30 cellular contexts compared by ENCODE assay signal in the genomic region with DNA sequence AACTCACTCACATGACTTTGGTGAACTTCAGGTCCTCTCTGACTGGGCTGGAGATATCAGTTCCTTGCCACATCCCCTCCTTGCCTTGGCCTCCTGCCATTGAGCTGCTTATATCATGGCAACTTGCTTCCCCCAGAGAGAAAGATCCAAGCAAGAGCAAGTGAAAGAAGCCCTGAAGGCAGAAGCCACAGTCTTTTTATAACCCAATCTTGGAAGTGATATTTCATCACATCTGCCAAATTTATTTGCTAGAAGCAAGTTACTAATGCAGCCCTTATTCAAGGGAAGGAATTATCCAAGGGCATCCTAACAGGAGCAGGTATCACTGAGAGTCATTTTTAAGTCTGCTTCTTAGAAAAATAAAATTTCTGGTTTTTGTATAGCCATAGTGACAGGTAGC.
"Had no signal": no experiment of that assay in that cellular context is flagged by ENCODE, and none has a peak within 500 bp of the region (broad histone marks: within the 10 kb centered on the region; RNA-seq: fewer than 3 reads in every experiment).

No MANE protein-coding gene starts in this region.

- H3K4me1 Mint-ChIP-seq: stimulated activated memory B cell treated with anti-CD40 and anti-IgM and Interleukin-4, amounts not matched to agents 10 μg/mL and 1 μg/mL and 100 μg/mL, for 72 hours; stimulated activated naive CD8-positive, alpha-beta T cell treated with anti-CD3 and anti-CD28 coated beads, Interleukin-15, amount 100 ng/mL, for 72 hours had no signal

- H3K4me1 ChIP-seq: neural progenitor cell, parathyroid adenoma, right lobe of liver, sigmoid colon, testis, transverse colon, upper lobe of right lung, uterus had no signal

- ATAC-seq: natural killer cell; psoas muscle; right cardiac atrium; right lobe of liver; stimulated activated memory B cell treated with anti-CD40 and anti-IgM and Interleukin-4, amounts not matched to agents 10 μg/mL and 1 μg/mL and 100 μg/mL, for 72 hours; stimulated activated naive CD8-positive, alpha-beta T cell treated with anti-CD3 and anti-CD28 coated beads, Interleukin-15, amount 100 ng/mL, for 72 hours; stimulated activated naive CD8-positive, alpha-beta T cell treated with anti-CD3 and anti-CD28 coated beads, Interleukin-15, Interleukin-2, amounts not matched to agents 100 U/mL and 50 U/mL, for 24 hours; upper lobe of right lung had no signal

- H3K36me3 ChIP-seq: neural progenitor cell, ovary, right lobe of liver, sigmoid colon, suprapubic skin, tibial artery, transverse colon, upper lobe of right lung, uterus had no signal

- H3K36me3 Mint-ChIP-seq: neural progenitor cell, type B pancreatic cell had no signal

- H3K27ac Mint-ChIP-seq: natural killer cell; nephron; neural progenitor cell; progenitor cell of endocrine pancreas; stimulated activated memory B cell treated with anti-CD40 and anti-IgM and Interleukin-4, amounts not matched to agents 10 μg/mL and 1 μg/mL and 100 μg/mL, for 72 hours; stimulated activated naive CD8-positive, alpha-beta T cell treated with anti-CD3 and anti-CD28 coated beads, Interleukin-15, amount 100 ng/mL, for 72 hours; type B pancreatic cell had no signal

- H3K27me3 Mint-ChIP-seq: progenitor cell of endocrine pancreas; stimulated activated memory B cell treated with anti-CD40 and anti-IgM and Interleukin-4, amounts not matched to agents 10 μg/mL and 1 μg/mL and 100 μg/mL, for 72 hours; stimulated activated naive CD8-positive, alpha-beta T cell treated with anti-CD3 and anti-CD28 coated beads, Interleukin-15, amount 100 ng/mL, for 72 hours; type B pancreatic cell had no signal

- H3K4me3 ChIP-seq: neural progenitor cell, ovary, psoas muscle, right lobe of liver, sigmoid colon, suprapubic skin, testis, tibial artery, transverse colon, upper lobe of right lung, uterus had no signal

- H3K9ac ChIP-seq: neural progenitor cell, parathyroid adenoma had no signal

- H3K9me3 ChIP-seq: ovary, psoas muscle, right lobe of liver, suprapubic skin, testis, upper lobe of right lung, uterus had no signal

- DNase-seq: natural killer cell; occipital lobe; ovary; posterior cingulate gyrus; psoas muscle; right cardiac atrium; right lobe of liver; sigmoid colon; small intestine; stimulated activated CD4-positive, alpha-beta T cell treated with anti-CD3 and anti-CD28 coated beads, Interleukin-12 subunit alpha, Interleukin-12 subunit beta, amount 100 ng/mL, for 4 hours; stimulated activated CD4-positive, alpha-beta T cell treated with anti-CD3 and anti-CD28 coated beads, Interleukin-1b, Interleukin-23, amount 100 ng/mL, for 48 hours; stimulated activated CD4-positive, alpha-beta T cell treated with anti-CD3 and anti-CD28 coated beads, Interleukin-4, amount 100 ng/mL, for 1 hour; stimulated activated CD4-positive, alpha-beta T cell treated with anti-CD3 and anti-CD28 coated beads, Interleukin-4, amount 100 ng/mL, for 4 hours; stimulated activated CD8-positive, alpha-beta memory T cell treated with anti-CD3 and anti-CD28 coated beads, Interleukin-4, amount 100 ng/mL, for 48 hours; stimulated activated naive CD4-positive, alpha-beta T cell; stimulated activated naive CD8-positive, alpha-beta T cell treated with anti-CD3 and anti-CD28 coated beads, Interleukin-15, amount 100 ng/mL, for 72 hours; stimulated activated naive CD8-positive, alpha-beta T cell treated with anti-CD3 and anti-CD28 coated beads, Interleukin-15, Interleukin-2, amounts not matched to agents 100 U/mL and 50 U/mL, for 24 hours; substantia nigra; testis; tibial artery; transverse colon; upper lobe of right lung; uterus had no signal

- H3K4me3 Mint-ChIP-seq: natural killer cell; nephron; neural progenitor cell; stimulated activated memory B cell treated with anti-CD40 and anti-IgM and Interleukin-4, amounts not matched to agents 10 μg/mL and 1 μg/mL and 100 μg/mL, for 72 hours; stimulated activated naive CD8-positive, alpha-beta T cell treated with anti-CD3 and anti-CD28 coated beads, Interleukin-15, amount 100 ng/mL, for 72 hours; type B pancreatic cell had no signal

- H3K9me3 Mint-ChIP-seq: neural progenitor cell, type B pancreatic cell had no signal

- H3K27ac ChIP-seq: neural progenitor cell, ovary, parathyroid adenoma, psoas muscle, right lobe of liver, sigmoid colon, suprapubic skin, testis, tibial artery, transverse colon, upper lobe of right lung, uterus had no signal

- H3K27me3 ChIP-seq: neural progenitor cell, ovary, right lobe of liver, sigmoid colon, suprapubic skin, testis, tibial artery, transverse colon, upper lobe of right lung, uterus had no signal
